Comparison of ENCODE assay signal across 14 cellular contexts in the genomic region with DNA sequence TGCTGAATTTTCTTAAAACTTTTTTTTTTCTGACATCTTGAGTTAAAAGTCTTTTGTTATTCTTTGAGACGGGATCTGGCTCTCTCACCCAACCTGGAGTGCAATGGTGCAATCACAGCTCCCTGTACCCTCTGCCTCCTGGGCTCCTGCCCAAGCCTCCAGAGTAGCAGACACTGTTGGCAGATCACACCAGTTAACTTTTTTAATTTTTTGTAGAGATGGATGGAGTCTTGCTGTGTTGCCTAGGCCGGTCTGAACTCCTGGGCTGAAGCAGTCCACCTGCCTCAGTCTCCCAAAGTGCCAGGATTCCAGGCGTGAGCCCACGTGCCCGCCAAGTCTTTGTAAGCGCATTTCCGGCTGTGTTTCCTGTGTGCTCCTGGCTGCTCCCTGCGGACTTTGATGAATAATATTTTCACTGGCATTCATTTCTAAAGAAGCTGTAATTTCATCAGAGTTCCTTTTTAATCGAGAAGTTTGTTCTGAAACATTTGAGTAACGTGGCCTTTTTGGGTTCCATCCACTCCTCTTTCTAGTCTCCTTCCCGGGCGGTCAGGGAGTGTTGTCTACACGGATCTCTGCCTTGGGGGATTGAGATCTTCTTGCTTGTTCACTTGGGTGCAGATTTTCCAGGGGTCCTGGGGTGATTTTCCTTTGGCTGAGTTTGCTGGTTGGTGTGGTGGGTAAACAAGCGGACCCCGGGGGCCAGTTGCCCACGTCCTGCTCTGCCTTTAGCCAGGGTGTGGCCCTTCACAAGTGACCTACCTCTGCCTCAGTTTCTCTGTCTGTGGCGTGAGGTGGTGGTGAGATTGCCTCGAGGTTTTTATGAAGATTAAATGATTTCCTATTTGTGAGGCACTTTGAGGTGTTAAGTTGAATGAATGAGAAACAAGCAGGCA. TPM values are rescaled to one million over a fixed set of nuclear protein-coding genes. Genes with fewer than 3 reads are reported as not detected.
DNase-seq lines count a peak whose midpoint lies in the region; ATAC-seq, FAIRE-seq and TF ChIP-seq lines count a peak whose summit lies in the region.
"Had no signal": no experiment of that assay in that cellular context is flagged by ENCODE, and none has a peak within 500 bp of the region (broad histone marks: within the 10 kb centered on the region; RNA-seq: fewer than 3 reads in every experiment).

No MANE protein-coding gene starts in this region.

- H3K36me3 Mint-ChIP-seq in activated T-cell treated with anti-CD3 and anti-CD28 coated beads, Interleukin-2, amount 50 U/mL, for 72 hours (ENCODE audit: insufficient read depth in 2 of 2) = peaks cover 4 to 13% of the 10 kb centered on the region in 2 donors
- peaks cover 33% of the 10 kb centered on the region for H3K36me3 Mint-ChIP-seq in activated naive CD4-positive, alpha-beta T cell treated with anti-CD3 and anti-CD28 coated beads, Interleukin-2, amount 10 ng/mL, durations not matched to agents 7 days and 5 days

- 78% methylated on average over 10 of the region's 18 CpGs for whole genome bisulfite sequencing in right lobe of liver (ENCODE audit: insufficient coverage, low coverage, low lambda C conversion rate, missing lambda C conversion rate)
- 76 to 84% methylated on average over 18 of the region's 18 CpGs for WGBS in thyroid gland, 2 donors

- H3K27me3 ChIP-seq in endothelial cell of umbilical vein (ENCODE audit: control insufficient read depth in 2 of 2, insufficient read depth in 2 of 2, low read length in 2 of 2) (no peaks in the 10 kb centered on the region), right lobe of liver (no peaks in the 10 kb centered on the region), thyroid gland (no peaks in the 10 kb centered on the region)

- H3K27me3 Mint-ChIP-seq in activated T-cell treated with anti-CD3 and anti-CD28 coated beads, Interleukin-2, amount 50 U/mL, for 72 hours (ENCODE audit: low read depth) = no peaks in the 10 kb centered on the region
- H3K27me3 Mint-ChIP-seq in activated naive CD4-positive, alpha-beta T cell treated with anti-CD3 and anti-CD28 coated beads, Interleukin-2, amount 10 ng/mL, durations not matched to agents 7 days and 5 days = no peaks in the 10 kb centered on the region
- H3K27me3 Mint-ChIP-seq: activated CD4-positive, alpha-beta T cell treated with anti-CD3 and anti-CD28 coated beads, Interleukin-2, amount 10 ng/mL, durations not matched to agents 24 days and 14 days had no signal

- H3K79me2 ChIP-seq in endothelial cell of umbilical vein (ENCODE audit: control insufficient read depth, insufficient read depth, low read length) = peaks cover 13% of the 10 kb centered on the region

- TF ChIP-seq POLR2A in endothelial cell of umbilical vein (IDR thresholded peaks at IDR 0.05; ENCODE audit: low read depth, low read length) (no peak), right lobe of liver (IDR thresholded peaks at IDR 0.05) (no peak), thyroid gland (IDR thresholded peaks at IDR 0.05) (no peak)

- no peaks in the 10 kb centered on the region for H3K9me3 Mint-ChIP-seq in activated T-cell treated with anti-CD3 and anti-CD28 coated beads, Interleukin-2, amount 50 U/mL, for 72 hours
- peaks cover 2% of the 10 kb centered on the region for H3K9me3 Mint-ChIP-seq in activated naive CD4-positive, alpha-beta T cell treated with anti-CD3 and anti-CD28 coated beads, Interleukin-2, amount 10 ng/mL, durations not matched to agents 7 days and 5 days
- H3K9me3 Mint-ChIP-seq: activated CD4-positive, alpha-beta T cell treated with anti-CD3 and anti-CD28 coated beads, Interleukin-2, amount 10 ng/mL, durations not matched to agents 24 days and 14 days had no signal

- H3K4me3 ChIP-seq in endothelial cell of umbilical vein (replicated peaks in 1 of 3; ENCODE audit: insufficient read depth in 1 of 3, low read depth in 1 of 3, low read length in 3 of 3) (no peak overlapping the region), right lobe of liver (no peak overlapping the region), thyroid gland (replicated peaks in 1 of 3) (no peak overlapping the region)

- H3K9ac ChIP-seq in endothelial cell of umbilical vein (replicated peaks; ENCODE audit: extremely low read depth, insufficient read depth, low read length) = no peak overlapping the region

- no peaks in the 10 kb centered on the region for H4K20me1 ChIP-seq in endothelial cell of umbilical vein (replicated peaks; ENCODE audit: control insufficient read depth, extremely low read depth, insufficient read depth, low read length)

- POLR2A ChIA-PET in endothelial cell of umbilical vein (lab: Charles Lee) = no interaction called here

- DNase-seq in activated T-cell treated with anti-CD3 and anti-CD28 coated beads, Interleukin-2, amount 50 U/mL, for 72 hours = no peak
- DNase-seq in activated T-cell treated with anti-CD3 and anti-CD28 coated beads, Interleukin-2, amount 50 U/mL, for 48 hours = no peak
- peak; percentile 68 for DNase-seq in endothelial cell of umbilical vein (ENCODE audit: low read depth, low spot score)
- peak in 1 of 3 donors; percentile 63 for DNase-seq in right lobe of liver
- DNase-seq in thyroid gland = peak; percentile 76 to 78
- DNase-seq in NCI-H446 (lab: John Stamatoyannopoulos, UW) = no peak
- DNase-seq in epidermal melanocyte (ENCODE audit: insufficient read length, low spot score) = no peak
- DNase-seq in activated naive CD4-positive, alpha-beta T cell treated with anti-CD3 and anti-CD28 coated beads, Interleukin-2, amount 10 ng/mL, durations not matched to agents 7 days and 5 days = no peak
- DNase-seq: activated CD4-positive, alpha-beta T cell treated with anti-CD3 and anti-CD28 coated beads, Interleukin-2, amount 10 ng/mL, durations not matched to agents 24 days and 14 days; activated effector memory CD4-positive, alpha-beta T cell treated with anti-CD3 and anti-CD28 coated beads, Interleukin-2, amount 50 U/mL, for 16 hours; DMS53; KBM-7; NCI-H2029 treated with DMSO at 0.1 percent for 48 hours had no signal

- peak overlapping the region; percentile 60 for H3K27ac Mint-ChIP-seq in activated T-cell treated with anti-CD3 and anti-CD28 coated beads, Interleukin-2, amount 50 U/mL, for 72 hours
- no peak overlapping the region for H3K27ac Mint-ChIP-seq in activated naive CD4-positive, alpha-beta T cell treated with anti-CD3 and anti-CD28 coated beads, Interleukin-2, amount 10 ng/mL, durations not matched to agents 7 days and 5 days
- H3K27ac Mint-ChIP-seq: activated CD4-positive, alpha-beta T cell treated with anti-CD3 and anti-CD28 coated beads, Interleukin-2, amount 10 ng/mL, durations not matched to agents 24 days and 14 days had no signal

- no peaks in the 10 kb centered on the region for H3K9me3 ChIP-seq in endothelial cell of umbilical vein (replicated peaks; ENCODE audit: control insufficient read depth, insufficient read depth, low read length)
- no peaks in the 10 kb centered on the region for H3K9me3 ChIP-seq in right lobe of liver
- H3K9me3 ChIP-seq in thyroid gland = no peaks in the 10 kb centered on the region

- no peaks in the 10 kb centered on the region for H3K4me1 Mint-ChIP-seq in activated T-cell treated with anti-CD3 and anti-CD28 coated beads, Interleukin-2, amount 50 U/mL, for 72 hours (ENCODE audit: low read depth)
- peaks cover 2% of the 10 kb centered on the region for H3K4me1 Mint-ChIP-seq in activated naive CD4-positive, alpha-beta T cell treated with anti-CD3 and anti-CD28 coated beads, Interleukin-2, amount 10 ng/mL, durations not matched to agents 7 days and 5 days

- dilution Hi-C loops in endothelial cell of umbilical vein (cut with MboI; ENCODE audit: extremely low pct_ligation_motif_present, low sequenced_read_pairs) = no loop called here

- intact Hi-C loops in endothelial cell of umbilical vein (cut with micrococcal nuclease) (no loop called here), right lobe of liver (cut with DNase I) (loop anchor here in 1 of 2 donors (10.0 kb wide), 1 partner anchor 115 kb away; no protein-coding TSS in a partner anchor), thyroid gland (cut with DNase I) (no loop called here)

- BruUV-seq in endothelial cell of umbilical vein (replicated peaks; lab: Mats Ljungman, UMichigan) = no TSS peak

- peaks cover 11% of the 10 kb centered on the region for H3K4me1 ChIP-seq in endothelial cell of umbilical vein (ENCODE audit: control insufficient read depth, extremely low read depth, insufficient read depth, low read length)
- no peaks in the 10 kb centered on the region for H3K4me1 ChIP-seq in right lobe of liver
- H3K4me1 ChIP-seq in thyroid gland = no peaks in the 10 kb centered on the region

- H3K4me3 Mint-ChIP-seq in activated T-cell treated with anti-CD3 and anti-CD28 coated beads, Interleukin-2, amount 50 U/mL, for 72 hours = no peak overlapping the region
- no peak overlapping the region for H3K4me3 Mint-ChIP-seq in activated naive CD4-positive, alpha-beta T cell treated with anti-CD3 and anti-CD28 coated beads, Interleukin-2, amount 10 ng/mL, durations not matched to agents 7 days and 5 days
- H3K4me3 Mint-ChIP-seq: activated CD4-positive, alpha-beta T cell treated with anti-CD3 and anti-CD28 coated beads, Interleukin-2, amount 10 ng/mL, durations not matched to agents 24 days and 14 days had no signal

- H3K4me2 ChIP-seq in endothelial cell of umbilical vein (ENCODE audit: insufficient read depth, low read length) = peak overlapping the region; percentile 32

- no peaks in the 10 kb centered on the region for H3K9me1 ChIP-seq in endothelial cell of umbilical vein (replicated peaks; ENCODE audit: control insufficient read depth, extremely low read depth, insufficient read depth, low read length)

- FAIRE-seq in endothelial cell of umbilical vein (lab: Jason Lieb, UNC) = peak; percentile 90
- FAIRE-seq: A204.1 had no signal

- CTCF ChIA-PET in endothelial cell of umbilical vein (lab: Charles Lee) = interaction anchor here (1.0 to 1.7 kb wide), 2 partner anchors 9 to 66 kb away, joined by 4 to 5 read pairs; no protein-coding TSS in a partner anchor
- CTCF ChIA-PET in activated naive CD4-positive, alpha-beta T cell treated with anti-CD3 and anti-CD28 coated beads, Interleukin-2, amount 10 ng/mL, durations not matched to agents 7 days and 5 days (lab: Charles Lee) = no interaction called here

- H2AFZ ChIP-seq in endothelial cell of umbilical vein (ENCODE audit: low read depth, low read length) = no peak overlapping the region

- peak overlapping the region; percentile 42 for H3K27ac ChIP-seq in endothelial cell of umbilical vein (ENCODE audit: insufficient read depth, low read depth, low read length)
- H3K27ac ChIP-seq in right lobe of liver = no peak overlapping the region
- no peak overlapping the region for H3K27ac ChIP-seq in thyroid gland

- TF ChIP-seq CTCF in endothelial cell of umbilical vein (IDR thresholded peaks at IDR 0.05; ENCODE audit: extremely low read depth in 1 of 2, insufficient read depth in 1 of 2, low read depth in 1 of 2, low read length in 2 of 2) (no peak), right lobe of liver (IDR thresholded peaks at IDR 0.05) (no peak), thyroid gland (IDR thresholded peaks at IDR 0.05) (no peak)

- H3K36me3 ChIP-seq in endothelial cell of umbilical vein (ENCODE audit: control insufficient read depth in 2 of 2, extremely low read depth in 1 of 2, insufficient read depth in 2 of 2, low read length in 2 of 2) = peaks cover 4 to 32% of the 10 kb centered on the region in 2 experiments
- peaks cover 0 to 20% (median 3%) of the 10 kb centered on the region in 4 donors for H3K36me3 ChIP-seq in right lobe of liver
- peaks cover 3 to 5% of the 10 kb centered on the region in 2 donors for H3K36me3 ChIP-seq in thyroid gland

- ATAC-seq in activated T-cell treated with anti-CD3 and anti-CD28 coated beads, Interleukin-2, amount 50 U/mL, for 72 hours (replicated peaks in 1 of 2) = no peak
- ATAC-seq in right lobe of liver = peak; percentile 40 to 92 (median 54)

RNA-seq across cellular contexts. Expression of a gene that starts 44.4 kb away (rescaled TPM):
- total RNA-seq in activated T-cell treated with anti-CD3 and anti-CD28 coated beads, Interleukin-2, amount 50 U/mL, for 72 hours = 10 to 100 TPM; 31.5 to 35.5 TPM
- total RNA-seq in endothelial cell of umbilical vein = 69.2 and 70.2 TPM in 2 replicates
- polyA plus RNA-seq in endothelial cell of umbilical vein = 91.8 and 95.3 TPM in 2 replicates
- 53.0 and 64.5 TPM in 2 replicates for polyA plus RNA-seq in endothelial cell of umbilical vein (2011; cell fraction: cytosol; rRNA removed)
- 376 and 396 TPM in 2 replicates for polyA plus RNA-seq in endothelial cell of umbilical vein (2011; cell fraction: nucleus; rRNA removed)
- 42.1 and 58.2 TPM in 2 replicates for polyA plus RNA-seq in endothelial cell of umbilical vein (2012)
- 80.4 and 109 TPM in 2 replicates for polyA minus RNA-seq in endothelial cell of umbilical vein
- 18.2 TPM for polyA minus RNA-seq in endothelial cell of umbilical vein (2011; cell fraction: cytosol; rRNA and poly(A)+ RNA removed)
- polyA minus RNA-seq in endothelial cell of umbilical vein (2011; cell fraction: nucleus; rRNA and poly(A)+ RNA removed) = 85.7 and 100 TPM in 2 replicates
- 10 to 100 TPM; 13.0 to 23.5 (median 14.7) TPM for total RNA-seq in right lobe of liver
- 10 to 100 TPM; 41.4 to 60.0 (median 50.2) TPM for total RNA-seq in thyroid gland

Comparison
In these comparisons a context has a peak if more than half of its experiments do, and no peak if none do; other contexts are left out.
1. ATAC-seq: peak in right lobe of liver (4 of 4); none in activated T-cell treated with anti-CD3 and anti-CD28 coated beads, Interleukin-2, amount 50 U/mL, for 72 hours (0 of 2).
2. DNase-seq: peak in endothelial cell of umbilical vein (single experiment) and thyroid gland (2 of 2); none in activated T-cell treated with anti-CD3 and anti-CD28 coated beads, Interleukin-2, amount 50 U/mL, for 72 hours (0 of 2), activated T-cell treated with anti-CD3 and anti-CD28 coated beads, Interleukin-2, amount 50 U/mL, for 48 hours (0 of 2), NCI-H446 (0 of 2), epidermal melanocyte (single experiment) and activated naive CD4-positive, alpha-beta T cell treated with anti-CD3 and anti-CD28 coated beads, Interleukin-2, amount 10 ng/mL, durations not matched to agents 7 days and 5 days (single experiment).